Comparison of ENCODE assay signal across 8 cellular contexts in the genomic region with DNA sequence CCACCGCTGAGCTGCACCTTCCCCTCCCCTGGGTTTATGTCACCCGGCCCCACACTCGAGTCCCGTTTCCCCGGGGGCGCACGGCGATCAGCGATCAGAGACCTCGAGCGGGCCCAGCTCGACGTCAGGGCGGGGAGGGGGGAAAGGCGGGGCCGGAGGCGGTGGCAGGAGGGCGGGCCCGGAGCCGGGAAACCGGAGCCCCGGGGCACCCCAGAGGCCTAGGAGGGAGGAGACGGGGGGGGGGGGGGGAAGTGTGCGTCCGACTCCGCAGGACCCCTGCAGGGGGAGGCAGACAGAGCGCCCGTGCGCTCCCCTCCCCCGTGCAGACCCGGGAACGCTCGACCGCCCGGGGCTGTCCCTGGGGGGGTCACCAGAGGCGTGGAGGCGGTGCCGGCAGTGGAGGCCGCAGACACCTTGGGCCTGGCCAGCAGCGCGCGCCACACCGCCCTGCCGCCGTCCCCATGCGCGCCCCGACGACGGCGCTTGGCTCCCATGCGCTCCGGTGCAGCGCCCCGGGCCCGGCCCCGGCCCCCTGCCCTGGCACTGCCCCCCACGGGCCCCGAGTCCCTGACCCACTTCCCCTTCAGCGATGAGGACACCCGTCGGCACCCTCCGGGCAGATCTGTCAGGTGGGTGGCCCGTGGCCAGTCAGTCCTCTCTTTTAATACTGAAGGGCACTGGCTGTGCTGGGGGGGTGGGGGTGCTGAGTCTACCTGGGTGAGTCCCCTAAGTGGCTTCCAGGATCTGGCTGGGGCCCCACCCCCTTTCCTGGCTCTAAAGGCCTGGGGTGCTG. TPM values are rescaled to one million over a fixed set of nuclear protein-coding genes. Genes with fewer than 3 reads are reported as not detected.
A peak's percentile ranks its signal among the peaks of the same experiment; 100 is the strongest.
DNase-seq lines count a peak whose midpoint lies in the region; ATAC-seq and TF ChIP-seq lines count a peak whose summit lies in the region.

No MANE protein-coding gene starts in this region.

- no peak for TF ChIP-seq CTCF in BE2C (IDR thresholded peaks at IDR 0.05; ENCODE audit: low read depth, low read length)
- no peak for TF ChIP-seq CTCF in epithelial cell of proximal tubule (conservative IDR thresholded peaks at IDR 0.05; ENCODE audit: low read depth, low read length)

- no peaks in the 10 kb centered on the region for H3K36me3 ChIP-seq in BE2C
- H3K36me3 ChIP-seq in naive thymus-derived CD4-positive, alpha-beta T cell (ENCODE audit: control insufficient read depth in 2 of 3, insufficient read depth in 3 of 3, low read length in 3 of 3): no peaks in the 10 kb centered on the region

- H3K27ac Mint-ChIP-seq in IgD-negative memory B cell: peak overlapping the region; percentile 53 to 99 (median 95)
- peak overlapping the region in 7 of 9 donors; percentile 26 to 95 (median 82) for H3K27ac Mint-ChIP-seq in naive thymus-derived CD4-positive, alpha-beta T cell

- POLR2A ChIA-PET in naive thymus-derived CD4-positive, alpha-beta T cell (lab: Charles Lee): interaction anchor here (1.0 to 1.3 kb wide), 2 partner anchors 14 to 23 kb away, joined by 3 read pairs; no protein-coding TSS in a partner anchor

- DNase-seq in BE2C: peak; percentile 45
- DNase-seq in activated CD8-positive, alpha-beta memory T cell treated with anti-CD3 and anti-CD28 coated beads for 4 hours (ENCODE audit: low read depth in 2 of 2): peak; percentile 31 to 54
- no peak for DNase-seq in epithelial cell of proximal tubule (ENCODE audit: low read depth)
- peak in 8 of 9 donors; percentile 44 to 64 (median 54) for DNase-seq in naive thymus-derived CD4-positive, alpha-beta T cell
- no peak for DNase-seq in DMS79 (lab: John Stamatoyannopoulos, UW)
- no peak for DNase-seq in COLO668 (lab: John Stamatoyannopoulos, UW; ENCODE audit: unreplicated experiment)
- DNase-seq in kidney glomerular epithelial cell (lab: John Stamatoyannopoulos, UW): no peak

- peak; percentile 58 for ATAC-seq in naive thymus-derived CD4-positive, alpha-beta T cell

- no peaks in the 10 kb centered on the region for H3K36me3 Mint-ChIP-seq in IgD-negative memory B cell
- peaks cover 0 to 19% (median 0%) of the 10 kb centered on the region in 5 donors for H3K36me3 Mint-ChIP-seq in naive thymus-derived CD4-positive, alpha-beta T cell

- H3K27ac ChIP-seq in naive thymus-derived CD4-positive, alpha-beta T cell (ENCODE audit: low read depth, low read length): peak overlapping the region; percentile 46

- peaks cover 29 to 31% (median 30%) of the 10 kb centered on the region in 3 donors for H3K4me1 Mint-ChIP-seq in IgD-negative memory B cell
- peaks cover 22 to 69% (median 33%) of the 10 kb centered on the region in 7 donors for H3K4me1 Mint-ChIP-seq in naive thymus-derived CD4-positive, alpha-beta T cell

- peak overlapping the region; percentile 16; the same call in 1 of the 2 replicates for H3K4me3 ChIP-seq in BE2C (ENCODE audit: low read depth, low read length)
- peak overlapping the region; percentile 51 for H3K4me3 ChIP-seq in epithelial cell of proximal tubule (ENCODE audit: low read depth, low read length)
- H3K4me3 ChIP-seq in naive thymus-derived CD4-positive, alpha-beta T cell (ENCODE audit: low read length): peak overlapping the region; percentile 50

- peaks cover 28% of the 10 kb centered on the region for H3K27me3 Mint-ChIP-seq in IgD-negative memory B cell
- H3K27me3 Mint-ChIP-seq in naive thymus-derived CD4-positive, alpha-beta T cell: peaks cover 22 to 38% (median 31%) of the 10 kb centered on the region in 5 donors

- peaks cover 13% of the 10 kb centered on the region for H3K4me1 ChIP-seq in BE2C
- H3K4me1 ChIP-seq in naive thymus-derived CD4-positive, alpha-beta T cell (ENCODE audit: control insufficient read depth in 2 of 2, insufficient read depth in 2 of 2, low read length in 2 of 2): peaks cover 19 to 33% of the 10 kb centered on the region in 2 donors

- intact Hi-C loops in naive thymus-derived CD4-positive, alpha-beta T cell (cut with micrococcal nuclease): loop anchor here (1.0 to 5.0 kb wide), 2 partner anchors 11 to 45 kb away; no protein-coding TSS in a partner anchor

- H3K9me3 ChIP-seq in BE2C: no peaks in the 10 kb centered on the region
- no peaks in the 10 kb centered on the region for H3K9me3 ChIP-seq in naive thymus-derived CD4-positive, alpha-beta T cell (ENCODE audit: control insufficient read depth in 2 of 3, low read length in 3 of 3)

- CTCF ChIA-PET in naive thymus-derived CD4-positive, alpha-beta T cell (lab: Charles Lee): interaction anchor here (0.7 to 1.2 kb wide), 2 partner anchors 27 to 324 kb away, joined by 3 read pairs; no protein-coding TSS in a partner anchor

- peaks cover 0 to 4% (median 0%) of the 10 kb centered on the region in 3 donors for H3K9me3 Mint-ChIP-seq in IgD-negative memory B cell
- H3K9me3 Mint-ChIP-seq in naive thymus-derived CD4-positive, alpha-beta T cell: peaks cover 0 to 2% (median 0%) of the 10 kb centered on the region in 11 donors

- peaks cover 14% of the 10 kb centered on the region; the same call in 1 of the 2 replicates for H3K27me3 ChIP-seq in BE2C
- H3K27me3 ChIP-seq in naive thymus-derived CD4-positive, alpha-beta T cell (ENCODE audit: control insufficient read depth in 2 of 2, insufficient read depth in 2 of 2, low read length in 2 of 2): peaks cover 0 to 9% of the 10 kb centered on the region in 2 donors

- H3K4me3 Mint-ChIP-seq in IgD-negative memory B cell: peak overlapping the region; percentile 77 to 96 (median 87)
- H3K4me3 Mint-ChIP-seq in naive thymus-derived CD4-positive, alpha-beta T cell: peak overlapping the region; percentile 82 to 94 (median 88)

RNA-seq across cellular contexts. Expression of a gene that starts 11.8 kb away (rescaled TPM):
- 7.6 TPM for polyA plus RNA-seq in BE2C (2012; ENCODE audit: insufficient read depth, insufficient read length, low read depth)
- polyA plus RNA-seq in IgD-negative memory B cell: 2.9 TPM
- total RNA-seq in epithelial cell of proximal tubule: 0.40 and 2.0 TPM in 2 replicates
- 10 to 100 TPM in 2 of 5 experiments, 1 to 10 TPM in 2, under 1 TPM in 1; 0.59 to 51.8 (median 5.0) TPM for total RNA-seq in naive thymus-derived CD4-positive, alpha-beta T cell
- 1 to 10 TPM in 1 of 2 donors, under 1 TPM in 1; 0.47 to 2.0 TPM for polyA plus RNA-seq in naive thymus-derived CD4-positive, alpha-beta T cell

RNA-seq across cellular contexts. Expression of a gene that starts 28.8 kb away (rescaled TPM):
- polyA plus RNA-seq in BE2C (2012; ENCODE audit: insufficient read depth, insufficient read length, low read depth): 428 TPM
- 78.8 TPM for polyA plus RNA-seq in IgD-negative memory B cell
- total RNA-seq in epithelial cell of proximal tubule: 155 and 262 TPM in 2 replicates
- total RNA-seq in naive thymus-derived CD4-positive, alpha-beta T cell: 100 to 1,000 TPM; 169 to 229 (median 180) TPM
- 10 to 100 TPM; 62.8 to 99.2 TPM for polyA plus RNA-seq in naive thymus-derived CD4-positive, alpha-beta T cell

RNA-seq across cellular contexts. Expression of a gene that starts 51.8 kb away (rescaled TPM):
- 216 TPM for polyA plus RNA-seq in BE2C (2012; ENCODE audit: insufficient read depth, insufficient read length, low read depth)
- polyA plus RNA-seq in IgD-negative memory B cell: 69.0 TPM
- 95.4 and 103 TPM in 2 replicates for total RNA-seq in epithelial cell of proximal tubule
- 100 to 1,000 TPM; 224 to 346 (median 284) TPM for total RNA-seq in naive thymus-derived CD4-positive, alpha-beta T cell
- 10 to 100 TPM; 45.4 to 55.6 TPM for polyA plus RNA-seq in naive thymus-derived CD4-positive, alpha-beta T cell

Comparison
In these comparisons a context has a peak if more than half of its experiments do, and no peak if none do; other contexts are left out.
1. DNase-seq: peak in BE2C (single experiment), activated CD8-positive, alpha-beta memory T cell treated with anti-CD3 and anti-CD28 coated beads for 4 hours (2 of 2) and naive thymus-derived CD4-positive, alpha-beta T cell (8 of 9); none in epithelial cell of proximal tubule (single experiment), DMS79 (single experiment), COLO668 (single experiment) and kidney glomerular epithelial cell (single experiment).
2. Peak in every context shown above with its lines, with median percentiles within 50 percentile points of each other: H3K4me3 ChIP-seq.